In the genomic region with DNA sequence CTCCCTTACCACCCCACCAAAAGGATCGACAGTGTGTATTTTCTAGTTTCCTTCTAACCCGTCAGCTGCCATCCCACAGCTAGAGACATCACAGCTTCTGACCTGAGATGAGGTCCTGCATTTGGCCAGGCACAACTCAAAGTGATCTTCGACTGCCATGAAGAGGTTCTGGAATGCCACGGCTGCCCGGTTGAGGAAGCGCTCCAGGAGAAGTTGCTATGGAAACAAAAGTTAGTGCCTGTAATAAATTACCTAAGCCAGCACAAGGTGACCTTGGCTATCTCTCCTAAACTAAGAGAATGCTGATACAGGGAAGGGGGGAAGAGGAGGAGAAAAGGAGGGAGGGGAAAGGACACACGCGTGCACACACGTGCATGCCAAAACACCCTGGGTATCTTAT, we compare ENCODE assay signal across 15 cellular contexts. TPM values are rescaled to one million over a fixed set of nuclear protein-coding genes. Genes with fewer than 3 reads are reported as not detected.
A peak's percentile ranks its signal among the peaks of the same experiment; 100 is the strongest.
DNase-seq lines count a peak whose midpoint lies in the region; ATAC-seq lines count a peak whose summit lies in the region.
"Had no signal": no experiment of that assay in that cellular context is flagged by ENCODE, and none has a peak within 500 bp of the region (broad histone marks: within the 10 kb centered on the region; RNA-seq: fewer than 3 reads in every experiment).

No MANE protein-coding gene starts in this region.

- H3K27me3 ChIP-seq in HAP-1 (ENCODE audit: low read depth): no peaks in the 10 kb centered on the region
- H3K27me3 ChIP-seq: right lobe of liver had no signal

- H3K36me3 Mint-ChIP-seq in activated naive CD8-positive, alpha-beta T cell treated with anti-CD3 and anti-CD28 coated beads for 36 hours: no peaks in the 10 kb centered on the region
- H3K36me3 Mint-ChIP-seq in T-helper 17 cell (ENCODE audit: low read depth): peaks cover 10% of the 10 kb centered on the region

- in situ Hi-C loops in HAP-1 (cut with MboI; ENCODE audit: low sequenced_read_pairs): no loop called here

- intact Hi-C loops in left colon (cut with DNase I, micrococcal nuclease): no loop called here

- peaks cover 8% of the 10 kb centered on the region for H3K4me1 Mint-ChIP-seq in activated naive CD8-positive, alpha-beta T cell treated with anti-CD3 and anti-CD28 coated beads for 36 hours
- H3K4me1 Mint-ChIP-seq in T-helper 17 cell: peaks cover 10% of the 10 kb centered on the region

- no peaks in the 10 kb centered on the region for H3K27me3 Mint-ChIP-seq in activated naive CD8-positive, alpha-beta T cell treated with anti-CD3 and anti-CD28 coated beads for 36 hours
- H3K27me3 Mint-ChIP-seq in T-helper 17 cell: no peaks in the 10 kb centered on the region
- H3K27me3 Mint-ChIP-seq: activated CD4-positive, alpha-beta T cell treated with anti-CD3 and anti-CD28 coated beads, Interleukin-2, amount 10 ng/mL, durations not matched to agents 24 days and 14 days had no signal

- H3K4me1 ChIP-seq in HAP-1: peaks cover 30% of the 10 kb centered on the region
- H3K4me1 ChIP-seq: right lobe of liver had no signal

- H3K27ac Mint-ChIP-seq in activated naive CD8-positive, alpha-beta T cell treated with anti-CD3 and anti-CD28 coated beads for 36 hours: peak overlapping the region; percentile 1
- H3K27ac Mint-ChIP-seq in T-helper 17 cell: no peak overlapping the region
- H3K27ac Mint-ChIP-seq: activated CD4-positive, alpha-beta T cell treated with anti-CD3 and anti-CD28 coated beads, Interleukin-2, amount 10 ng/mL, durations not matched to agents 24 days and 14 days had no signal

- DNase-seq in HAP-1 (ENCODE audit: low spot score in 2 of 2) (peak; percentile 60 to 78), left colon (no peak), retina (peak; percentile 33), SIG-M5 (lab: John Stamatoyannopoulos, UW) (no peak), NCI-H2171 treated with DMSO at 0.1 percent for 48 hours (lab: John Stamatoyannopoulos, UW) (no peak), T-helper 17 cell (no peak), amygdala (lab: John Stamatoyannopoulos, UW) (no peak)
- no peak for DNase-seq in activated naive CD8-positive, alpha-beta T cell treated with anti-CD3 and anti-CD28 coated beads for 36 hours
- DNase-seq: activated CD4-positive, alpha-beta T cell treated with anti-CD3 and anti-CD28 coated beads, Interleukin-2, amount 10 ng/mL, durations not matched to agents 24 days and 14 days; DMS 273 treated with DMSO at 0.1 percent for 48 hours; right lobe of liver; stimulated activated CD4-positive, alpha-beta T cell treated with anti-CD3 and anti-CD28 coated beads, Interleukin-4, amount 100 ng/mL, for 24 hours had no signal

- H3K36me3 ChIP-seq in HAP-1 (replicated peaks): peaks cover 21% of the 10 kb centered on the region

- no peak overlapping the region for H3K4me3 ChIP-seq in HAP-1
- H3K4me3 ChIP-seq: right lobe of liver, SK-N-MC, thoracic aorta had no signal

- no peak overlapping the region for H3K4me3 Mint-ChIP-seq in activated naive CD8-positive, alpha-beta T cell treated with anti-CD3 and anti-CD28 coated beads for 36 hours
- no peak overlapping the region for H3K4me3 Mint-ChIP-seq in T-helper 17 cell
- H3K4me3 Mint-ChIP-seq: activated CD4-positive, alpha-beta T cell treated with anti-CD3 and anti-CD28 coated beads, Interleukin-2, amount 10 ng/mL, durations not matched to agents 24 days and 14 days had no signal

- no peaks in the 10 kb centered on the region for H3K9me3 ChIP-seq in HAP-1
- H3K9me3 ChIP-seq in T-helper 17 cell (ENCODE audit: control insufficient read depth, low read length, poor library complexity, severe bottlenecking): no peaks in the 10 kb centered on the region
- H3K9me3 ChIP-seq: right lobe of liver, thoracic aorta had no signal

- no peaks in the 10 kb centered on the region for H3K9me3 Mint-ChIP-seq in activated naive CD8-positive, alpha-beta T cell treated with anti-CD3 and anti-CD28 coated beads for 36 hours
- H3K9me3 Mint-ChIP-seq: activated CD4-positive, alpha-beta T cell treated with anti-CD3 and anti-CD28 coated beads, Interleukin-2, amount 10 ng/mL, durations not matched to agents 24 days and 14 days; activated naive CD4-positive, alpha-beta T cell treated with anti-CD3 and anti-CD28 coated beads, Interleukin-2, amount 50 U/mL, for 72 hours had no signal

- ATAC-seq in left colon (peak; percentile 42), T-helper 17 cell (no peak)
- ATAC-seq: activated naive CD4-positive, alpha-beta T cell treated with anti-CD3 and anti-CD28 coated beads, Interleukin-2, amount 50 U/mL, for 72 hours; right lobe of liver had no signal

RNA-seq across cellular contexts. Expression of a gene that starts 18.2 kb away (rescaled TPM):
- 10 to 100 TPM; 25.4 to 28.0 TPM for total RNA-seq in activated naive CD8-positive, alpha-beta T cell treated with anti-CD3 and anti-CD28 coated beads for 36 hours
- total RNA-seq in left colon (10 to 100 TPM; 55.9 to 58.5 TPM), T-helper 17 cell (10 to 100 TPM; 17.2 to 18.5 TPM)

RNA-seq across cellular contexts. Expression of a gene that starts 18.5 kb away (rescaled TPM):
- total RNA-seq in activated naive CD8-positive, alpha-beta T cell treated with anti-CD3 and anti-CD28 coated beads for 36 hours: 10 to 100 TPM; 14.8 to 16.9 TPM
- 1 to 10 TPM; 2.3 to 2.8 TPM for total RNA-seq in left colon
- 1 to 10 TPM; 4.9 to 5.7 TPM for total RNA-seq in T-helper 17 cell

Comparison
In these comparisons a context has a peak if more than half of its experiments do, and no peak if none do; other contexts are left out.
1. DNase-seq: peak in HAP-1 (2 of 2) and retina (single experiment); none in activated naive CD8-positive, alpha-beta T cell treated with anti-CD3 and anti-CD28 coated beads for 36 hours (single experiment), left colon (0 of 2), SIG-M5 (single experiment), NCI-H2171 treated with DMSO at 0.1 percent for 48 hours (single experiment), T-helper 17 cell (0 of 3) and amygdala (0 of 56).